Comparison of ENCODE assay signal across 16 cellular contexts in the genomic region with DNA sequence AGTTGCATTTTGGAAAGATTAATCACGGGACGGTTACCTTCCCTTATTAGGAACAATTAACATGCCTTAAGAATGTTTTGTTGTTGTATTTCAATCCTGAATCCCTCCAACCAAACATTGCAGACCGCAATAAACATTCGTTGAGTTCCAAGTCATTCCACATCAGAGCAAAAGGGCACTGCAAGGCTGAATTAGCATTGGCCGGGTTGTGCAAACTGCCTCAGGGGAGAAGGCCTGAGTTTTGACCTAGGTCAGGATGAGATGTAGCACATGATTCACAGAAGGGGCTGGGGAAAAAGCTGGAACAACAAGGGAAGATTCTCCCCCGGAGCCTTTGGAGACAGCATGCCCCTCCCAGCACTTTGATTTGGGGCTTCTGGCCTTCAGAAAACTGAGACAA.
DNase-seq lines count a peak whose midpoint lies in the region; ATAC-seq, FAIRE-seq and TF ChIP-seq lines count a peak whose summit lies in the region.
"Had no signal": no experiment of that assay in that cellular context is flagged by ENCODE, and none has a peak within 500 bp of the region (broad histone marks: within the 10 kb centered on the region; RNA-seq: fewer than 3 reads in every experiment).

No MANE protein-coding gene starts in this region.

- no peaks in the 10 kb centered on the region for H3K9me3 ChIP-seq in RWPE2 (ENCODE audit: severe bottlenecking)
- H3K9me3 ChIP-seq in kidney (ENCODE audit: control insufficient read depth in 1 of 2, low read length in 2 of 2) = no peaks in the 10 kb centered on the region
- H3K9me3 ChIP-seq: ascending aorta, thoracic aorta had no signal

- H3K27me3 ChIP-seq in RWPE2 (ENCODE audit: insufficient read depth, poor library complexity, severe bottlenecking) = no peaks in the 10 kb centered on the region
- H3K27me3 ChIP-seq: ascending aorta had no signal

- H3K27ac ChIP-seq in RWPE2 (ENCODE audit: poor library complexity, severe bottlenecking) (no peak overlapping the region), kidney (ENCODE audit: low read depth in 2 of 2, low read length in 2 of 2) (no peak overlapping the region)
- H3K27ac ChIP-seq: ascending aorta, thoracic aorta had no signal

- no peaks in the 10 kb centered on the region for H3K36me3 ChIP-seq in RWPE2 (ENCODE audit: low read depth)
- H3K36me3 ChIP-seq in kidney (ENCODE audit: control insufficient read depth in 1 of 2, insufficient read depth in 2 of 2, low read length in 2 of 2) = no peaks in the 10 kb centered on the region
- H3K36me3 ChIP-seq: ascending aorta, thoracic aorta had no signal

- TF ChIP-seq CTCF in RWPE2 (IDR thresholded peaks at IDR 0.05; ENCODE audit: poor library complexity, severe bottlenecking) = no peak
- no peak for TF ChIP-seq CTCF in kidney (IDR thresholded peaks at IDR 0.05; ENCODE audit: borderline replicate concordance, extremely low read depth, insufficient read depth)

- peak; percentile 66 for ATAC-seq in RWPE2 (ENCODE audit: low read depth)

- H3K4me3 ChIP-seq in RWPE2 (ENCODE audit: severe bottlenecking) (no peak overlapping the region), kidney (ENCODE audit: low read length in 2 of 2) (no peak overlapping the region)
- H3K4me3 ChIP-seq: ascending aorta, thoracic aorta had no signal

- DNase-seq in EL (peak; percentile 95), RWPE2 (ENCODE audit: low spot score) (no peak), fibroblast of gingiva (ENCODE audit: low read depth) (peak; percentile 85), renal cortical epithelial cell (ENCODE audit: low read depth) (peak; percentile 89), HPDE6-E6E7 (ENCODE audit: extremely low spot score) (no peak), T-helper 1 cell (no peak), kidney (no peak)
- no peak for DNase-seq in activated CD4-positive, alpha-beta T cell treated with anti-CD3 and anti-CD28 coated beads, Interleukin-2, amount 50 U/mL, for 1 hour
- DNase-seq: activated CD4-positive, alpha-beta T cell treated with anti-CD3 and anti-CD28 coated beads, Interleukin-2, amount 50 U/mL, for 48 hours; NCI-H1930; NCI-H524 treated with DMSO at 0.1 percent for 48 hours; T-helper 9 cell had no signal

- peaks cover 9% of the 10 kb centered on the region for H3K4me1 ChIP-seq in RWPE2 (ENCODE audit: insufficient read depth, poor library complexity, severe bottlenecking)
- peaks cover 0 to 3% of the 10 kb centered on the region in 2 donors for H3K4me1 ChIP-seq in kidney (ENCODE audit: control insufficient read depth in 1 of 2, insufficient read depth in 1 of 2, low read depth in 1 of 2, low read length in 2 of 2)
- H3K4me1 ChIP-seq: ascending aorta had no signal

- intact Hi-C loops in kidney (cut with DNase I) = no loop called here

- no peak for FAIRE-seq in kidney (lab: Jason Lieb, UNC)
- FAIRE-seq: frontal cortex, RCC 7860 had no signal

- no peak overlapping the region for H3K9ac ChIP-seq in kidney (ENCODE audit: low read length in 2 of 2)

Comparison
In these comparisons a context has a peak if more than half of its experiments do, and no peak if none do; other contexts are left out.
1. DNase-seq: peak in EL (single experiment), fibroblast of gingiva (single experiment) and renal cortical epithelial cell (single experiment); none in RWPE2 (single experiment), activated CD4-positive, alpha-beta T cell treated with anti-CD3 and anti-CD28 coated beads, Interleukin-2, amount 50 U/mL, for 1 hour (single experiment), HPDE6-E6E7 (single experiment), T-helper 1 cell (0 of 5) and kidney (single experiment).